Comparison of ENCODE assay signal across 35 cellular contexts in genomic region chr20:47448429-47448828, GRCh38.
"Had no signal": no experiment of that assay in that cellular context is flagged by ENCODE, and none has a peak within 500 bp of the region (broad histone marks: within the 10 kb centered on the region; RNA-seq: fewer than 3 reads in every experiment).

No MANE protein-coding gene starts in this region.

- H3K27me3 Mint-ChIP-seq: activated B cell treated with CpG ODN at 0.5 μM for 24 hours; activated CD4-positive, alpha-beta memory T cell treated with anti-CD3 and anti-CD28 coated beads for 36 hours; activated CD4-positive, alpha-beta T cell treated with anti-CD3 and anti-CD28 coated beads, Interleukin-2, amount 10 ng/mL, durations not matched to agents 24 days and 14 days; activated CD8-positive, alpha-beta T cell treated with anti-CD3 and anti-CD28 coated beads for 36 hours; activated naive CD8-positive, alpha-beta T cell treated with anti-CD3 and anti-CD28 coated beads for 36 hours; activated T-helper 17 cell treated with anti-CD3 and anti-CD28 coated beads, Interleukin-2, amount 50 U/mL, for 72 hours had no signal

- H3K4me3 ChIP-seq: adrenal gland, body of pancreas, breast epithelium had no signal

- DNase-seq: activated B cell treated with CpG ODN at 0.5 μM for 24 hours; activated CD4-positive, alpha-beta memory T cell treated with anti-CD3 and anti-CD28 coated beads for 36 hours; activated CD4-positive, alpha-beta T cell treated with anti-CD3 and anti-CD28 coated beads for 4 hours; activated CD4-positive, alpha-beta T cell treated with anti-CD3 and anti-CD28 coated beads, Interleukin-2, amount 10 ng/mL, durations not matched to agents 24 days and 14 days; activated CD4-positive, alpha-beta T cell treated with anti-CD3 and anti-CD28 coated beads, Interleukin-2, amount 50 U/mL, for 1 hour; activated CD4-positive, alpha-beta T cell treated with anti-CD3 and anti-CD28 coated beads, Interleukin-2, amount 50 U/mL, for 4 hours; activated CD4-positive, CD25-positive, alpha-beta regulatory T cell treated with anti-CD3 and anti-CD28 coated beads, Interleukin-2, amount 50 U/mL, for 72 hours; activated CD8-positive, alpha-beta memory T cell treated with anti-CD3 and anti-CD28 coated beads, Interleukin-2, amount 50 U/mL, for 4 hours; activated CD8-positive, alpha-beta T cell treated with anti-CD3 and anti-CD28 coated beads for 36 hours; activated effector memory CD4-positive, alpha-beta T cell treated with anti-CD3 and anti-CD28 coated beads, Interleukin-2, amount 50 U/mL, for 16 hours; activated gamma-delta T cell treated with Interleukin-2 at 50 U/mL for 16 hours; activated naive CD4-positive, alpha-beta T cell; activated naive CD4-positive, alpha-beta T cell treated with anti-CD3 and anti-CD28 coated beads for 36 hours; activated naive CD8-positive, alpha-beta T cell treated with anti-CD3 and anti-CD28 coated beads for 36 hours; activated T-cell treated with anti-CD3 and anti-CD28 coated beads for 4 hours; activated T-cell treated with anti-CD3 and anti-CD28 coated beads, Interleukin-2, amount 50 U/mL, for 1 hour; activated T-cell treated with anti-CD3 and anti-CD28 coated beads, Interleukin-2, amount 50 U/mL, for 4 hours; activated T-cell treated with anti-CD3 and anti-CD28 coated beads, Interleukin-2, amount 50 U/mL, for 72 hours; adrenal gland; amniotic stem cell; aorta; body of pancreas; brain microvascular endothelial cell; central memory CD4-positive, alpha-beta T cell; cerebellar nuclear complex; T-helper 1 cell; T-helper 2 cell; T-helper 9 cell had no signal

- H3K9me3 ChIP-seq: adrenal gland, body of pancreas, breast epithelium had no signal

- H3K36me3 Mint-ChIP-seq: activated CD4-positive, alpha-beta memory T cell treated with anti-CD3 and anti-CD28 coated beads for 36 hours had no signal

- H3K4me1 ChIP-seq: adrenal gland, body of pancreas, breast epithelium had no signal

- H3K27ac ChIP-seq: adrenal gland, body of pancreas, brain microvascular endothelial cell, breast epithelium, VCaP had no signal

- H3K27me3 ChIP-seq: adrenal gland, body of pancreas, brain microvascular endothelial cell, breast epithelium had no signal

- H3K36me3 ChIP-seq: adrenal gland, brain microvascular endothelial cell, breast epithelium had no signal

- H3K27ac Mint-ChIP-seq: activated B cell treated with CpG ODN at 0.5 μM for 24 hours; activated CD4-positive, alpha-beta memory T cell treated with anti-CD3 and anti-CD28 coated beads for 36 hours; activated CD4-positive, alpha-beta T cell treated with anti-CD3 and anti-CD28 coated beads, Interleukin-2, amount 10 ng/mL, durations not matched to agents 24 days and 14 days; activated CD8-positive, alpha-beta T cell treated with anti-CD3 and anti-CD28 coated beads for 36 hours; activated naive CD4-positive, alpha-beta T cell treated with anti-CD3 and anti-CD28 coated beads for 36 hours; activated naive CD4-positive, alpha-beta T cell treated with anti-CD3 and anti-CD28 coated beads, Interleukin-2, amount 50 U/mL, for 72 hours; activated naive CD8-positive, alpha-beta T cell treated with anti-CD3 and anti-CD28 coated beads for 36 hours; activated T-cell treated with anti-CD3 and anti-CD28 coated beads, Interleukin-2, amount 50 U/mL, for 72 hours; activated T-helper 1 cell treated with anti-CD3 and anti-CD28 coated beads, Interleukin-12 subunit alpha, Interleukin-12 subunit beta, Interleukin-2, Interleukin-4 antibody, amounts not matched to agents 30 ng/mL and 10 ng/mL and 1 ng/mL, durations not matched to agents 14 hours and 24 hours and 36 hours; activated T-helper 17 cell treated with anti-CD3 and anti-CD28 coated beads, Interleukin-2, amount 50 U/mL, for 72 hours; T-helper 1 cell treated with Interleukin-12 subunit alpha and Interleukin-12 subunit beta and Interleukin-4 antibody, amounts not matched to agents 30 μg/mL and 1 μg/mL, for 36 hours; T-helper 2 cell treated with Interferon-gamma antibody and Interleukin-4, amounts not matched to agents 5 μg/mL and 100 μg/mL, for 36 hours had no signal

- H3K4me3 Mint-ChIP-seq: activated B cell treated with CpG ODN at 0.5 μM for 24 hours; activated CD4-positive, alpha-beta memory T cell treated with anti-CD3 and anti-CD28 coated beads for 36 hours; activated CD4-positive, alpha-beta T cell treated with anti-CD3 and anti-CD28 coated beads, Interleukin-2, amount 10 ng/mL, durations not matched to agents 24 days and 14 days; activated CD8-positive, alpha-beta T cell treated with anti-CD3 and anti-CD28 coated beads for 36 hours; activated naive CD4-positive, alpha-beta T cell treated with anti-CD3 and anti-CD28 coated beads for 36 hours; activated naive CD8-positive, alpha-beta T cell treated with anti-CD3 and anti-CD28 coated beads for 36 hours; activated T-cell treated with anti-CD3 and anti-CD28 coated beads, Interleukin-2, amount 50 U/mL, for 4 hours; activated T-cell treated with anti-CD3 and anti-CD28 coated beads, Interleukin-2, amount 50 U/mL, for 72 hours; activated T-helper 1 cell treated with anti-CD3 and anti-CD28 coated beads, Interleukin-12 subunit alpha, Interleukin-12 subunit beta, Interleukin-2, Interleukin-4 antibody, amounts not matched to agents 30 ng/mL and 10 ng/mL and 1 ng/mL, durations not matched to agents 14 hours and 24 hours and 36 hours; activated T-helper 17 cell treated with anti-CD3 and anti-CD28 coated beads, Interleukin-2, amount 50 U/mL, for 72 hours; T-helper 1 cell treated with Interleukin-12 subunit alpha and Interleukin-12 subunit beta and Interleukin-4 antibody, amounts not matched to agents 30 μg/mL and 1 μg/mL, for 36 hours; T-helper 2 cell treated with Interferon-gamma antibody and Interleukin-4, amounts not matched to agents 5 μg/mL and 100 μg/mL, for 36 hours had no signal

- H3K9me3 Mint-ChIP-seq: activated B cell treated with CpG ODN at 0.5 μM for 24 hours; activated CD4-positive, alpha-beta memory T cell treated with anti-CD3 and anti-CD28 coated beads for 36 hours; activated CD4-positive, alpha-beta T cell treated with anti-CD3 and anti-CD28 coated beads, Interleukin-2, amount 10 ng/mL, durations not matched to agents 24 days and 14 days; activated CD8-positive, alpha-beta T cell treated with anti-CD3 and anti-CD28 coated beads for 36 hours; activated naive CD4-positive, alpha-beta T cell treated with anti-CD3 and anti-CD28 coated beads for 36 hours; activated naive CD4-positive, alpha-beta T cell treated with anti-CD3 and anti-CD28 coated beads, Interleukin-2, amount 50 U/mL, for 72 hours; activated T-cell treated with anti-CD3 and anti-CD28 coated beads, Interleukin-2, amount 50 U/mL, for 4 hours; activated T-helper 1 cell treated with anti-CD3 and anti-CD28 coated beads, Interleukin-12 subunit alpha, Interleukin-12 subunit beta, Interleukin-2, Interleukin-4 antibody, amounts not matched to agents 30 ng/mL and 10 ng/mL and 1 ng/mL, durations not matched to agents 14 hours and 24 hours and 36 hours; activated T-helper 17 cell treated with anti-CD3 and anti-CD28 coated beads, Interleukin-2, amount 50 U/mL, for 72 hours; T-helper 1 cell treated with Interleukin-12 subunit alpha and Interleukin-12 subunit beta and Interleukin-4 antibody, amounts not matched to agents 30 μg/mL and 1 μg/mL, for 36 hours had no signal
